ENCODE assay signal across 1 cellular context in genomic region chr2:157470321-157470720, GRCh38.
A peak's percentile ranks its signal among the peaks of the same experiment; 100 is the strongest.
TF ChIP-seq lines count a peak whose summit lies in the region.

No MANE protein-coding gene starts in this region.

TF ChIP-seq in GM12878, 131 proteins besides CTCF, POLR2A, EP300 and RAD21 (continued from another document):
- TF ChIP-seq PBX3 (IDR thresholded peaks at IDR 0.05; ENCODE audit: insufficient replicate concordance, low read depth, low read length), result no peak
- TF ChIP-seq MLLT1 (IDR thresholded peaks at IDR 0.05), result peak; percentile 81
- no peak for TF ChIP-seq ESRRA (IDR thresholded peaks at IDR 0.05; ENCODE audit: low read length)
- peak; percentile 58 for TF ChIP-seq BCL3 (IDR thresholded peaks at IDR 0.05; ENCODE audit: borderline replicate concordance, insufficient read depth, low read depth, low read length, poor library complexity, severe bottlenecking)
- peak; percentile 94 for TF ChIP-seq MEF2B (IDR thresholded peaks at IDR 0.05; ENCODE audit: partially characterized antibody, poor library complexity, severe bottlenecking)
- TF ChIP-seq CREB1 (IDR thresholded peaks at IDR 0.05; ENCODE audit: low read depth), result peak; percentile 40; the same call in 1 of the 2 replicates
- TF ChIP-seq MAX (IDR thresholded peaks at IDR 0.05; ENCODE audit: low read depth, low read length), result no peak
- TF ChIP-seq TAF1 (IDR thresholded peaks at IDR 0.05; ENCODE audit: borderline replicate concordance, low read depth, low read length), result peak; percentile 23
- TF ChIP-seq DPF2 (IDR thresholded peaks at IDR 0.05), result no peak
- TF ChIP-seq EED (IDR thresholded peaks at IDR 0.05; ENCODE audit: low read depth), result peak; percentile 93
- TF ChIP-seq POLR2AphosphoS2 (IDR thresholded peaks at IDR 0.05; ENCODE audit: low read depth, low read length), result no peak
- peak; percentile 96 for TF ChIP-seq MTA2 (IDR thresholded peaks at IDR 0.05; ENCODE audit: low read depth)
- 0 out of 2 replicates have a peak, but pooled peaks have one; percentile 47 for TF ChIP-seq ZNF24 (IDR thresholded peaks at IDR 0.05)
- TF ChIP-seq BCL11A (IDR thresholded peaks at IDR 0.05; ENCODE audit: low read depth, low read length), result peak; percentile 89
- TF ChIP-seq HCFC1 (IDR thresholded peaks at IDR 0.05; ENCODE audit: low read length), result no peak
- peak; percentile 33; the same call in 1 of the 2 replicates for TF ChIP-seq JUNB (IDR thresholded peaks at IDR 0.05)
- 0 out of 2 replicates have a peak, but pooled peaks have one; percentile 62 for TF ChIP-seq BACH1 (IDR thresholded peaks at IDR 0.05; ENCODE audit: borderline replicate concordance)
- peak; percentile 77 for TF ChIP-seq POLR2AphosphoS5 (IDR thresholded peaks at IDR 0.05; ENCODE audit: low read length)
- TF ChIP-seq ATF7 (IDR thresholded peaks at IDR 0.05; ENCODE audit: low read depth), result peak; percentile 76
- TF ChIP-seq ELK1 (IDR thresholded peaks at IDR 0.05; ENCODE audit: low read depth, low read length), result no peak
- TF ChIP-seq TCF12 (IDR thresholded peaks at IDR 0.05; ENCODE audit: low read depth, low read length), result peak; percentile 35; the same call in 1 of the 2 replicates
- peak; percentile 98 for TF ChIP-seq MEF2A (IDR thresholded peaks at IDR 0.05; ENCODE audit: insufficient read depth, low read depth, low read length)
- peak; percentile 85; the same call in 1 of the 2 replicates for TF ChIP-seq ZBED1 (IDR thresholded peaks at IDR 0.05; ENCODE audit: borderline replicate concordance)
- TF ChIP-seq SMAD1 (IDR thresholded peaks at IDR 0.05; ENCODE audit: low read depth, partially characterized antibody), result peak; percentile 86
- TF ChIP-seq CHD2 (IDR thresholded peaks at IDR 0.05; ENCODE audit: borderline replicate concordance, low read depth, low read length), result peak; percentile 25; the same call in 1 of the 2 replicates
- peak; percentile 79 for TF ChIP-seq ATF2 (IDR thresholded peaks at IDR 0.05; ENCODE audit: low read length)
- TF ChIP-seq SREBF1 (IDR thresholded peaks at IDR 0.05; ENCODE audit: low read length), result no peak
- 0 out of 4 replicates have a peak, but pooled peaks of 1 of the 2 experiments have one; percentile 48 for TF ChIP-seq ETV6 (conservative IDR thresholded peaks at IDR 0.05 in 1 of 2, IDR thresholded peaks at IDR 0.05 in 1 of 2; ENCODE audit: borderline replicate concordance in 1 of 2, low read depth in 1 of 2)
- peak; percentile 83 for TF ChIP-seq MTA3 (IDR thresholded peaks at IDR 0.05; ENCODE audit: borderline replicate concordance, low read length)
- peak; percentile 35 for TF ChIP-seq SP1 (IDR thresholded peaks at IDR 0.05; ENCODE audit: low read depth, low read length)
- peak; percentile 95 to 97 for TF ChIP-seq IKZF2 (IDR thresholded peaks at IDR 0.05)
- TF ChIP-seq GABPA (IDR thresholded peaks at IDR 0.05; ENCODE audit: low read depth), result no peak
- TF ChIP-seq RELB (IDR thresholded peaks at IDR 0.05; ENCODE audit: low read depth), result peak; percentile 78
- no peak for TF ChIP-seq ZNF384 (IDR thresholded peaks at IDR 0.05; ENCODE audit: borderline replicate concordance, low read depth, low read length)
- peak; percentile 91 for TF ChIP-seq IKZF1 (conservative IDR thresholded peaks at IDR 0.05)
- TF ChIP-seq BRCA1 (IDR thresholded peaks at IDR 0.05; ENCODE audit: low read depth, low read length), result no peak
- no peak for TF ChIP-seq KAT2A (conservative IDR thresholded peaks at IDR 0.05; ENCODE audit: control insufficient read depth, low read depth, low read length)
- peak; percentile 77 for TF ChIP-seq NBN (IDR thresholded peaks at IDR 0.05)
- no peak for TF ChIP-seq MYC (IDR thresholded peaks at IDR 0.05; ENCODE audit: insufficient read depth, insufficient read length, insufficient replicate concordance, low read length, severe bottlenecking)
- TF ChIP-seq WRNIP1 (IDR thresholded peaks at IDR 0.05; ENCODE audit: borderline replicate concordance, low read depth, low read length), result no peak
- no peak for TF ChIP-seq CUX1 (IDR thresholded peaks at IDR 0.05; ENCODE audit: insufficient replicate concordance, low read depth, low read length)
- no peak for TF ChIP-seq FOXK2 (IDR thresholded peaks at IDR 0.05)
- peak; percentile 99 for TF ChIP-seq RUNX3 (IDR thresholded peaks at IDR 0.05; ENCODE audit: low read length)
- peak; percentile 75; the same call in 1 of the 2 replicates for TF ChIP-seq TBL1XR1 (IDR thresholded peaks at IDR 0.05; ENCODE audit: low read depth, low read length)
- no peak for TF ChIP-seq FOS (IDR thresholded peaks at IDR 0.05; ENCODE audit: borderline replicate concordance, extremely low read depth, insufficient read length)
- TF ChIP-seq SUPT20H (IDR thresholded peaks at IDR 0.05; ENCODE audit: borderline replicate concordance, control insufficient read depth, low read depth, low read length), result no peak
- TF ChIP-seq CBFB (IDR thresholded peaks at IDR 0.05; ENCODE audit: low read depth), result peak; percentile 89; the same call in 1 of the 2 replicates
